In the genomic region with DNA sequence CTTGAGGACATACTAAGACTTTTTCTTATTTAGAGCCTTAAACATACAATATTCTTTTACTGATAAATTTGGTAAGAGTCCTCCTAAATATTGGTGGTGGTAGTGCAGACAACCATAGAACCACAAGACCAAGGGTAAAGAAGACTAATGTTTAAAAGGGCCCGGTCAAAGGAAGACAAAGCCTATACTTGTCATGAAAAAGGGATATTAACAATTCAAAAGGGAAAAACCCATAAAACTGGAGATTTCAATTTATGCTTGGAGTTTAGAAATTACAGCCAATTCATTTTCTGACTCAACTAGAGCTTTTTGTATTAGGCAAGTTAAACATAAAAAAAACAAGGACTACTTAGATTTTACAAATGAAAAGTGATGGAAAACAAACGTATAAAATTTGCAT, we compare ENCODE assay signal across 7 cellular contexts.
"Had no signal": no experiment of that assay in that cellular context is flagged by ENCODE, and none has a peak within 500 bp of the region (broad histone marks: within the 10 kb centered on the region; RNA-seq: fewer than 3 reads in every experiment).

No MANE protein-coding gene starts in this region.

- H3K9me3 Mint-ChIP-seq: IgD-negative memory B cell had no signal

- H3K4me3 Mint-ChIP-seq: IgD-negative memory B cell had no signal

- H3K27me3 Mint-ChIP-seq: IgD-negative memory B cell had no signal

- DNase-seq: GM23248, GOT3, H7, HCEC 1CT, KBM-7 had no signal

- ATAC-seq: HepG2 had no signal

- FAIRE-seq: HepG2 had no signal
